ENCODE assay signal across 9 cellular contexts in genomic region chr1:42942444-42942843, GRCh38. TPM values are rescaled to one million over a fixed set of nuclear protein-coding genes. Genes with fewer than 3 reads are reported as not detected.
A peak's percentile ranks its signal among the peaks of the same experiment; 100 is the strongest.
DNase-seq lines count a peak whose midpoint lies in the region; ATAC-seq and TF ChIP-seq lines count a peak whose summit lies in the region.
"Had no signal": no experiment of that assay in that cellular context is flagged by ENCODE, and none has a peak within 500 bp of the region (broad histone marks: within the 10 kb centered on the region; RNA-seq: fewer than 3 reads in every experiment).

No MANE protein-coding gene starts in this region.

- intact Hi-C loops in heart right ventricle (cut with DNase I): no loop called here
- intact Hi-C loops in left cardiac atrium (cut with DNase I): no loop called here

- H3K36me3 Mint-ChIP-seq in memory B cell: peaks cover 42% of the 10 kb centered on the region

- H3K4me1 ChIP-seq in heart right ventricle (peaks cover 30 to 99% (median 79%) of the 10 kb centered on the region in 9 donors), adipocyte (ENCODE audit: control insufficient read depth, insufficient read depth, low read length) (peaks cover 67% of the 10 kb centered on the region)

- peak overlapping the region; percentile 33 to 87 (median 81) for H3K27ac ChIP-seq in heart right ventricle

- peak overlapping the region; percentile 70 for H3K4me3 Mint-ChIP-seq in memory B cell

- H3K9me3 Mint-ChIP-seq in memory B cell: no peaks in the 10 kb centered on the region

- no peaks in the 10 kb centered on the region for H3K9me3 ChIP-seq in heart right ventricle
- H3K9me3 ChIP-seq in adipocyte (ENCODE audit: control insufficient read depth, low read length): no peaks in the 10 kb centered on the region

- DNase-seq in heart right ventricle (no peak), left cardiac atrium (no peak), adipocyte (ENCODE audit: low read depth) (no peak), memory B cell (ENCODE audit: low spot score in 2 of 2) (peak in 1 of 2 donors; percentile 18), kidney glomerular epithelial cell (lab: John Stamatoyannopoulos, UW) (no peak), DMS 273 treated with DMSO at 0.1 percent for 48 hours (lab: John Stamatoyannopoulos, UW) (no peak), foreskin fibroblast (no peak)
- no peak for DNase-seq in activated effector memory CD4-positive, alpha-beta T cell treated with anti-CD3 and anti-CD28 coated beads, Interleukin-2, amount 50 U/mL, for 16 hours
- DNase-seq: NCI-H524 treated with DMSO at 0.1 percent for 48 hours had no signal

- H3K27me3 ChIP-seq in heart right ventricle (no peaks in the 10 kb centered on the region), adipocyte (replicated peaks; ENCODE audit: control insufficient read depth, insufficient read depth, low read length) (no peaks in the 10 kb centered on the region)

- TF ChIP-seq CTCF in heart right ventricle (IDR thresholded peaks at IDR 0.05) (no peak), foreskin fibroblast (IDR thresholded peaks at IDR 0.05; ENCODE audit: low read depth, low read length) (no peak)

- H3K36me3 ChIP-seq in heart right ventricle (peaks cover 0 to 30% (median 0%) of the 10 kb centered on the region in 9 donors), adipocyte (ENCODE audit: control insufficient read depth, insufficient read depth, low read length, severe bottlenecking) (peaks cover 5% of the 10 kb centered on the region)

- peaks cover 73% of the 10 kb centered on the region for H3K4me1 Mint-ChIP-seq in memory B cell

- H3K27ac Mint-ChIP-seq in memory B cell: peak overlapping the region; percentile 78

- peak overlapping the region; percentile 13 for H3K9ac ChIP-seq in adipocyte (ENCODE audit: low read length)

- H3K4me3 ChIP-seq in heart right ventricle: no peak overlapping the region
- no peak overlapping the region for H3K4me3 ChIP-seq in adipocyte (ENCODE audit: low read length)
- no peak overlapping the region for H3K4me3 ChIP-seq in foreskin fibroblast (ENCODE audit: low read depth in 1 of 2, low read length in 2 of 2)

- WGBS in heart right ventricle, 2 donors: 75 to 81% methylated on average over 6 of the region's 6 CpGs

- no peaks in the 10 kb centered on the region for H3K27me3 Mint-ChIP-seq in memory B cell

- ATAC-seq in heart right ventricle: no peak
- ATAC-seq in left cardiac atrium: no peak
- ATAC-seq in memory B cell (ENCODE audit: low read depth): peak; percentile 65

RNA-seq across cellular contexts. Expression of gene SLC2A1, which starts 16.2 kb away (rescaled TPM):
- total RNA-seq in heart right ventricle (10 to 100 TPM in 9 of 10 donors, 1 to 10 TPM in 1; 8.2 to 63.7 (median 28.9) TPM), left cardiac atrium (10 to 100 TPM; 10.9 to 12.9 TPM)
- 10 to 100 TPM in 1 of 2 donors, 1 to 10 TPM in 1; 6.7 to 98.7 TPM for polyA plus RNA-seq in heart right ventricle
